ENCODE assay signal across 30 cellular contexts in genomic region chr4:32393806-32394205, GRCh38.
"Had no signal": no experiment of that assay in that cellular context is flagged by ENCODE, and none has a peak within 500 bp of the region (broad histone marks: within the 10 kb centered on the region; RNA-seq: fewer than 3 reads in every experiment).

No MANE protein-coding gene starts in this region.

- H3K36me3 Mint-ChIP-seq: activated CD8-positive, alpha-beta memory T cell treated with anti-CD3 and anti-CD28 coated beads, Interleukin-2, amount 10 ng/mL, durations not matched to agents 7 days and 5 days; activated naive CD8-positive, alpha-beta T cell; WTC11 had no signal

- H3K27ac ChIP-seq: brain microvascular endothelial cell, gastrocnemius medialis, heart left ventricle had no signal

- H3K9me3 ChIP-seq: gastrocnemius medialis, heart left ventricle had no signal

- H3K4me1 Mint-ChIP-seq: activated CD4-positive, alpha-beta T cell treated with anti-CD3 and anti-CD28 coated beads, Interleukin-2, amount 10 ng/mL, durations not matched to agents 7 days and 5 days; activated CD8-positive, alpha-beta memory T cell treated with anti-CD3 and anti-CD28 coated beads, Interleukin-2, amount 10 ng/mL, durations not matched to agents 7 days and 5 days; activated T-helper 17 cell treated with anti-CD3 and anti-CD28 coated beads, Interleukin-2, amount 50 U/mL, for 72 hours had no signal

- H3K27me3 ChIP-seq: brain microvascular endothelial cell, gastrocnemius medialis, heart left ventricle had no signal

- H3K4me1 ChIP-seq: gastrocnemius medialis, heart left ventricle had no signal

- DNase-seq: activated CD4-positive, alpha-beta T cell treated with anti-CD3 and anti-CD28 coated beads for 1 hour; activated CD4-positive, alpha-beta T cell treated with anti-CD3 and anti-CD28 coated beads for 4 hours; activated CD4-positive, alpha-beta T cell treated with anti-CD3 and anti-CD28 coated beads, Interleukin-2, amount 10 ng/mL, durations not matched to agents 7 days and 5 days; activated CD4-positive, alpha-beta T cell treated with anti-CD3 and anti-CD28 coated beads, Interleukin-2, amount 50 U/mL, for 48 hours; activated CD8-positive, alpha-beta memory T cell treated with anti-CD3 and anti-CD28 coated beads, Interleukin-2, amount 10 ng/mL, durations not matched to agents 7 days and 5 days; activated CD8-positive, alpha-beta memory T cell treated with anti-CD3 and anti-CD28 coated beads, Interleukin-2, amount 50 U/mL, for 4 hours; activated CD8-positive, alpha-beta T cell treated with anti-CD3 and anti-CD28 coated beads, Interleukin-2, amount 10 ng/mL, durations not matched to agents 7 days and 5 days; activated effector memory CD4-positive, alpha-beta T cell treated with Interleukin-2 at 50 U/mL for 16 hours; activated gamma-delta T cell treated with Interleukin-2 at 50 U/mL for 16 hours; activated naive CD4-positive, alpha-beta T cell treated with anti-CD3 and anti-CD28 coated beads, Interleukin-2, amount 50 U/mL, for 16 hours; activated naive CD4-positive, alpha-beta T cell treated with Interleukin-2 at 50 U/mL for 16 hours; activated T-cell treated with anti-CD3 and anti-CD28 coated beads, Interleukin-2, amount 50 U/mL, for 1 hour; activated T-cell treated with anti-CD3 and anti-CD28 coated beads, Interleukin-2, amount 50 U/mL, for 72 hours; amniotic stem cell; anterior cingulate cortex; brain microvascular endothelial cell; caudate nucleus; cortex of kidney; dermis blood vessel endothelial cell; effector CD4-positive, alpha-beta T cell; effector memory CD8-positive, alpha-beta T cell; foreskin fibroblast; gastrocnemius medialis; glutamatergic neuron; heart left ventricle; hypothalamus; T-helper 2 cell had no signal

- H3K27ac Mint-ChIP-seq: activated CD4-positive, alpha-beta T cell treated with anti-CD3 and anti-CD28 coated beads, Interleukin-2, amount 10 ng/mL, durations not matched to agents 7 days and 5 days; activated CD8-positive, alpha-beta memory T cell treated with anti-CD3 and anti-CD28 coated beads, Interleukin-2, amount 10 ng/mL, durations not matched to agents 7 days and 5 days; activated CD8-positive, alpha-beta T cell treated with anti-CD3 and anti-CD28 coated beads, Interleukin-2, amount 10 ng/mL, durations not matched to agents 7 days and 5 days; activated naive CD8-positive, alpha-beta T cell; activated T-cell treated with anti-CD3 and anti-CD28 coated beads, Interleukin-2, amount 50 U/mL, for 72 hours; activated T-helper 17 cell treated with anti-CD3 and anti-CD28 coated beads, Interleukin-2, amount 50 U/mL, for 72 hours; effector memory CD8-positive, alpha-beta T cell; WTC11 had no signal

- H3K36me3 ChIP-seq: brain microvascular endothelial cell, gastrocnemius medialis, heart left ventricle had no signal

- H3K4me3 Mint-ChIP-seq: activated CD4-positive, alpha-beta T cell treated with anti-CD3 and anti-CD28 coated beads, Interleukin-2, amount 10 ng/mL, durations not matched to agents 7 days and 5 days; activated CD8-positive, alpha-beta memory T cell treated with anti-CD3 and anti-CD28 coated beads, Interleukin-2, amount 10 ng/mL, durations not matched to agents 7 days and 5 days; activated CD8-positive, alpha-beta T cell treated with anti-CD3 and anti-CD28 coated beads, Interleukin-2, amount 10 ng/mL, durations not matched to agents 7 days and 5 days; activated naive CD8-positive, alpha-beta T cell; activated T-cell treated with anti-CD3 and anti-CD28 coated beads, Interleukin-2, amount 50 U/mL, for 72 hours; activated T-helper 17 cell treated with anti-CD3 and anti-CD28 coated beads, Interleukin-2, amount 50 U/mL, for 72 hours; effector memory CD8-positive, alpha-beta T cell; WTC11 had no signal

- H3K4me3 ChIP-seq: gastrocnemius medialis, heart left ventricle had no signal

- H3K27me3 Mint-ChIP-seq: activated CD4-positive, alpha-beta T cell treated with anti-CD3 and anti-CD28 coated beads, Interleukin-2, amount 10 ng/mL, durations not matched to agents 7 days and 5 days; activated CD8-positive, alpha-beta memory T cell treated with anti-CD3 and anti-CD28 coated beads, Interleukin-2, amount 10 ng/mL, durations not matched to agents 7 days and 5 days; activated naive CD8-positive, alpha-beta T cell; activated T-helper 17 cell treated with anti-CD3 and anti-CD28 coated beads, Interleukin-2, amount 50 U/mL, for 72 hours; effector memory CD8-positive, alpha-beta T cell had no signal

- H3K9me3 Mint-ChIP-seq: activated T-helper 17 cell treated with anti-CD3 and anti-CD28 coated beads, Interleukin-2, amount 50 U/mL, for 72 hours; WTC11 had no signal
